In the genomic region with DNA sequence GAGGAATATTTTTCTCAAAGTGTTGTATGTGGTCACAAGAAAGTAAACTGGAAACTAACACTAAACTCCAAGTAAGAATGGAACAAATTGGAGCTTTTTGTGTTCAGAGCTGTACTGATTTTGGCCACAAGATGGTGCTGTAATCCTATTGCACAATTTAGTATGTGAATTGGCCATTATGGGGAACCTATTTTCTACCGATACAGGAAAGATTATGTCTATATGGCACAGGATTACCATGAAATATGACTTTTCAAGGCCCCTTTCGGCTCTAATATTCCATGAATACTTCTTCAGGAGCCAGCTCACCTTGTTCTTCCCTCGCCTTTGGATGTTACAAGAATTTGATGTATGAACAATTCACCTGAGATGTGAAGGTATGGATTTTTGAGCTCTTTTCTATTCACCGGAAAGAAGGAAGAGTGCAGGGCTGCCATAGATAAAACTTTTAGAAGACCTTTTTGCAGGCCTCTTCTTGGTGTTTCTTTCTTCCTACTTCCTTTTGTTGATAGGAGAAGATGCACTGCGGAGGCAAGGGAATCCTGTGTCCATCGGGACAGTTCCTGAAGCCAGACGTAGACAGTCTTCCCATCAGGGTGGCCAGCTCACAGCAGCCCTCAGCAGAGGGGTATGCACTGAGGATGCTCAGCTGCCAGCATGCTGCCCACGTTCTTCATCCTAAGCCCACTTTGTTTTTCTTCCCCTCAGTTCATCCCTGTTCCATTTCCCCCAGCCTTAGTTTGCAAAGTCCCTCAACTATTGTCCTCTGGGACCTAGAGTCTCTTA, we compare ENCODE assay signal across 8 cellular contexts.
A peak's percentile ranks its signal among the peaks of the same experiment; 100 is the strongest.
DNase-seq lines count a peak whose midpoint lies in the region; ATAC-seq, FAIRE-seq and TF ChIP-seq lines count a peak whose summit lies in the region.

No MANE protein-coding gene starts in this region.

- H3K27ac ChIP-seq in neutrophil, result no peak overlapping the region

- H3K4me3 ChIP-seq in GM12864 (ENCODE audit: low read depth, low read length) (no peak overlapping the region), neutrophil (ENCODE audit: low read depth in 1 of 2, low read length in 1 of 2) (no peak overlapping the region)

- TF ChIP-seq CTCF in GM12864 (IDR thresholded peaks at IDR 0.05; ENCODE audit: low read depth, low read length, missing control alignments), result peak; percentile 72
- peak; percentile 85 for TF ChIP-seq CTCF in neutrophil (IDR thresholded peaks at IDR 0.05)

- ATAC-seq in HG03025 (IDR thresholded peaks at IDR 0.05; ENCODE audit: low FRiP score, unreplicated experiment), result peak; percentile 66

- no peaks in the 10 kb centered on the region for H3K9me3 ChIP-seq in neutrophil

- no peaks in the 10 kb centered on the region for H3K27me3 ChIP-seq in neutrophil

- peaks cover 0 to 2% of the 10 kb centered on the region in 2 experiments for H3K4me1 ChIP-seq in neutrophil (ENCODE audit: control insufficient read depth in 1 of 2, insufficient read depth in 1 of 2, low read depth in 1 of 2, low read length in 1 of 2)

- H3K36me3 ChIP-seq in neutrophil, result peaks cover 32% of the 10 kb centered on the region

- DNase-seq in GM12864 (ENCODE audit: low read depth) (no peak), NCI-H446 (lab: John Stamatoyannopoulos, UW) (peak; percentile 11 to 70), fibroblast of gingiva (ENCODE audit: low read depth) (peak; percentile 45), HuH-7.5 (ENCODE audit: low spot score) (no peak)
- peak; percentile 39 to 61 for DNase-seq in activated CD4-positive, alpha-beta T cell treated with anti-CD3 and anti-CD28 coated beads, Interleukin-2, amount 50 U/mL, for 48 hours

- FAIRE-seq in A204.1 (lab: Jason Lieb, UNC), result peak; percentile 98

Comparison
In these comparisons a context has a peak if more than half of its experiments do, and no peak if none do; other contexts are left out.
1. DNase-seq: peak in NCI-H446 (2 of 2), activated CD4-positive, alpha-beta T cell treated with anti-CD3 and anti-CD28 coated beads, Interleukin-2, amount 50 U/mL, for 48 hours (2 of 2) and fibroblast of gingiva (single experiment); none in GM12864 (single experiment) and HuH-7.5 (single experiment).